14 cellular contexts compared by ENCODE assay signal in the genomic region with DNA sequence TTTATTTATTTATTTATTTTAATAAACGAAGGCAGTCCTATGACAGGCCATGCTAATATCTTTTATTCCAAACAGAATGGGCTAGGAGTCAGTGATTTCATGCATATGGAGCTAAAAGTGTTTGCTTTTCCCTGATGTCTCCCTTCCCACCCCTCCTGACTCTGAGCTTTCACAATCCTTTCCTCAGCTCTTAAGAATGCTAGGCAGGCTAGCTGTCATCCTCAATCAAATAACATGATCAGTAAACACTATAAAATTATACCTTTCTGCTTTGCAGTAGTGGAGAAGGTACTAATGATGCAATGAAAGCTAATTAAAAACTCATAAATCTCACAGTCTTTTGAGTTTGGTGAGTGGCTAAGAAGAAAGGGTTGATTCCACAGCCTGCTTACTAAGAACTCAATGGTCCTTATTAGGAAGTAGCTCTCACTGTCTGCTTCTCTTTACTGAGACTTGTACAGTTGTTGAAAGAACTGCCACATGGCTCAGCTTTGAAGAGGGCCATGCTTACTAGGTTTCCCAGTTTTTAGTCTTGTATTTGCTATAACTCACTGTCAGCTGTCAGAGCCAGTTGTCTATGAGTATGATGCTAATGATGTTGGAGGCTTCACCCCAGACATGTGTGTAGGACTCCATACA.
DNase-seq lines count a peak whose midpoint lies in the region; ATAC-seq and TF ChIP-seq lines count a peak whose summit lies in the region.
"Had no signal": no experiment of that assay in that cellular context is flagged by ENCODE, and none has a peak within 500 bp of the region (broad histone marks: within the 10 kb centered on the region; RNA-seq: fewer than 3 reads in every experiment).

No MANE protein-coding gene starts in this region.

- no peak overlapping the region for H3K4me3 ChIP-seq in AG04450 (ENCODE audit: low read depth, low read length)
- no peak overlapping the region for H3K4me3 ChIP-seq in kidney epithelial cell (ENCODE audit: low read depth, low read length)
- H3K4me3 ChIP-seq: BLaER1 treated with 17β-estradiol and CSF1 and Interleukin-3, amounts not matched to agents 10 nM and 100 nM; skin epidermis had no signal

- peak; percentile 84 for DNase-seq in AG04450 (ENCODE audit: low read depth, low spot score)
- DNase-seq in M059J (ENCODE audit: low read depth), result peak; percentile 79
- DNase-seq in astrocyte of the hippocampus (ENCODE audit: low read depth, low spot score), result peak; percentile 46
- DNase-seq in kidney epithelial cell (ENCODE audit: low read depth), result peak; percentile 55
- DNase-seq in RPMI8226, result no peak
- DNase-seq in midbrain (lab: John Stamatoyannopoulos, UW), result no peak
- DNase-seq: activated CD8-positive, alpha-beta memory T cell treated with anti-CD3 and anti-CD28 coated beads, Interleukin-2, amount 10 ng/mL, durations not matched to agents 7 days and 5 days; foreskin melanocyte; NCI-H2171; T-cell had no signal

- no peak for TF ChIP-seq CTCF in AG04450 (IDR thresholded peaks at IDR 0.05; ENCODE audit: low read depth, low read length)
- no peak for TF ChIP-seq CTCF in kidney epithelial cell (IDR thresholded peaks at IDR 0.05; ENCODE audit: insufficient read depth, low read length, poor library complexity, severe bottlenecking)

- POLR2A ChIA-PET in AG04450 (lab: Yijun Ruan, JAX), result interaction anchor here (0.6 to 2.1 kb wide), 6 partner anchors 58 to 253 kb away, joined by 3 to 11 read pairs (median 7); a partner anchor contains a TSS

- H3K9me3 ChIP-seq in AG04450 (ENCODE audit: control insufficient read depth, insufficient read depth, low read length), result no peaks in the 10 kb centered on the region
- H3K9me3 ChIP-seq: BLaER1 treated with 17β-estradiol and CSF1 and Interleukin-3, amounts not matched to agents 10 nM and 100 nM had no signal

- H3K27me3 ChIP-seq in AG04450 (ENCODE audit: control insufficient read depth, insufficient read depth, low read length) (no peaks in the 10 kb centered on the region), kidney epithelial cell (ENCODE audit: control insufficient read depth, insufficient read depth, low read length) (no peaks in the 10 kb centered on the region)
- H3K27me3 ChIP-seq: BLaER1 treated with 17β-estradiol and CSF1 and Interleukin-3, amounts not matched to agents 10 nM and 100 nM had no signal

- CTCF ChIA-PET in AG04450 (lab: Charles Lee), result interaction anchor here (0.6 to 1.1 kb wide), 3 partner anchors 15 to 1306 kb away, joined by 3 to 5 read pairs (median 3); no protein-coding TSS in a partner anchor

- no peaks in the 10 kb centered on the region for H3K36me3 ChIP-seq in kidney epithelial cell (ENCODE audit: control insufficient read depth, insufficient read depth, low read length)
- H3K36me3 ChIP-seq: BLaER1 treated with 17β-estradiol and CSF1 and Interleukin-3, amounts not matched to agents 10 nM and 100 nM had no signal

- peak overlapping the region; percentile 47 for H3K27ac ChIP-seq in AG04450 (ENCODE audit: low read depth, low read length)
- H3K27ac ChIP-seq: BLaER1 treated with 17β-estradiol and CSF1 and Interleukin-3, amounts not matched to agents 10 nM and 100 nM had no signal

- ATAC-seq in HG03571 (IDR thresholded peaks at IDR 0.05; ENCODE audit: unreplicated experiment) (no peak), GM18868 (IDR thresholded peaks at IDR 0.05; ENCODE audit: unreplicated experiment) (no peak)
- ATAC-seq: activated CD8-positive, alpha-beta memory T cell treated with anti-CD3 and anti-CD28 coated beads, Interleukin-2, amount 10 ng/mL, durations not matched to agents 7 days and 5 days; T-cell had no signal

Comparison
In these comparisons a context has a peak if more than half of its experiments do, and no peak if none do; other contexts are left out.
1. DNase-seq: peak in AG04450 (single experiment), M059J (single experiment), astrocyte of the hippocampus (single experiment) and kidney epithelial cell (single experiment); none in RPMI8226 (single experiment) and midbrain (single experiment).